In genomic region chr1:117710710-117711109, GRCh38 we compare ENCODE assay signal across 1 cellular context.
TF ChIP-seq lines count a peak whose summit lies in the region.

No MANE protein-coding gene starts in this region.

TF ChIP-seq in liver, 16 proteins besides CTCF, POLR2A, EP300 and RAD21 (continued from another document):
- no peak for TF ChIP-seq EGR1 (IDR thresholded peaks at IDR 0.05; ENCODE audit: low read depth in 2 of 2)
- no peak for TF ChIP-seq ATF3 (IDR thresholded peaks at IDR 0.05)
